In the genomic region with DNA sequence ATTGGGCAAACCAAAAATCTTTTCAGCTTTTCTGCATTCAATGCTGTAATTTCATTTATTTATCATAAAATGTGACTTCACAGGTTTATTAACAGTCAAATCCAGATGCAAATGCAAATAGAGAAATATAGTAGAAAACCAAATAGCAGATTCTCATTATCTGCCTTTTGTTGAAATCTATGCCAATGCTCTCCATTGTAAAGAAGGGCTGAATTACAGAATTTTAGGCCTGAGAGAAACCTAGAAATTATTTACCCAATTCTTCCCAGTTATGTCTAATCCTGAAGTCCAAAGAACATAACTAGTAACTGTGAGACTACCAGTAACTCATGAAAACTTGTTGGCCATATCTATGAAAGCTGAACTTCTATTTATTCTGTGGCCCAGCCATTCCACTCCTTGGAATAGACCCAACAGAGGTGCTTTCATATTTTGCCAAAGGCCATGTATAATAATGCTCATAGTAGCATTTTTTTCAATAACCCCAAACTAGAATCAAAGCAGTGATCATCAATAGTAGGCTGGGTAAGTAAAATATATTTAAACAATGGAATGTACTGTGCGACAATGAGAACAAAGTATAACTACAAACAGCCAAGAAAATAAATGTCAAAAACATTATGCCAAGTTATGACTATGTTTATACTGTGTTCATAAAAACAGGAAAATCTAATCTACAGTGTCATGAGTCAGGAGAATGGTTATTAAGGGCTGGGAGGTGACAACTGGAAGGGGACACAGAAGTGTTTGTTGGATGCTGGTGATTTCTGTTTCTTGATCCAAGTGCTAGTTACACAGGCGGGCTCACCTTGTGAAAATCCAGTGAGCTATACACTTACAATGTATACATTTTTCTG, we compare ENCODE assay signal across 1 cellular context.
TF ChIP-seq lines count a peak whose summit lies in the region.

No MANE protein-coding gene starts in this region.

TF ChIP-seq in liver, 16 proteins besides CTCF, POLR2A, EP300 and RAD21 (continued from another document):
- TF ChIP-seq, protein P1, sequence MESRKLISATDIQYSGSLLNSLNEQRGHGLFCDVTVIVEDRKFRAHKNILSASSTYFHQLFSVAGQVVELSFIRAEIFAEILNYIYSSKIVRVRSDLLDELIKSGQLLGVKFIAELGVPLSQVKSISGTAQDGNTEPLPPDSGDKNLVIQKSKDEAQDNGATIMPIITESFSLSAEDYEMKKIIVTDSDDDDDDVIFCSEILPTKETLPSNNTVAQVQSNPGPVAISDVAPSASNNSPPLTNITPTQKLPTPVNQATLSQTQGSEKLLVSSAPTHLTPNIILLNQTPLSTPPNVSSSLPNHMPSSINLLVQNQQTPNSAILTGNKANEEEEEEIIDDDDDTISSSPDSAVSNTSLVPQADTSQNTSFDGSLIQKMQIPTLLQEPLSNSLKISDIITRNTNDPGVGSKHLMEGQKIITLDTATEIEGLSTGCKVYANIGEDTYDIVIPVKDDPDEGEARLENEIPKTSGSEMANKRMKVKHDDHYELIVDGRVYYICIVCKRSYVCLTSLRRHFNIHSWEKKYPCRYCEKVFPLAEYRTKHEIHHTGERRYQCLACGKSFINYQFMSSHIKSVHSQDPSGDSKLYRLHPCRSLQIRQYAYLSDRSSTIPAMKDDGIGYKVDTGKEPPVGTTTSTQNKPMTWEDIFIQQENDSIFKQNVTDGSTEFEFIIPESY (IDR thresholded peaks at IDR 0.05): no peak
- no peak for TF ChIP-seq SP1 (IDR thresholded peaks at IDR 0.05)
- no peak for TF ChIP-seq GABPA (IDR thresholded peaks at IDR 0.05 in 1 of 2, conservative IDR thresholded peaks at IDR 0.05 in 1 of 2)
- TF ChIP-seq TAF1 (conservative IDR thresholded peaks at IDR 0.05): no peak
- no peak for TF ChIP-seq HNF4A (conservative IDR thresholded peaks at IDR 0.05)
- TF ChIP-seq, protein P2, sequence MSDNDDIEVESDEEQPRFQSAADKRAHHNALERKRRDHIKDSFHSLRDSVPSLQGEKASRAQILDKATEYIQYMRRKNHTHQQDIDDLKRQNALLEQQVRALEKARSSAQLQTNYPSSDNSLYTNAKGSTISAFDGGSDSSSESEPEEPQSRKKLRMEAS (IDR thresholded peaks at IDR 0.05): no peak
- TF ChIP-seq FOXA2 (IDR thresholded peaks at IDR 0.05): no peak
